Comparison of ENCODE assay signal across 1 cellular context in the genomic region with DNA sequence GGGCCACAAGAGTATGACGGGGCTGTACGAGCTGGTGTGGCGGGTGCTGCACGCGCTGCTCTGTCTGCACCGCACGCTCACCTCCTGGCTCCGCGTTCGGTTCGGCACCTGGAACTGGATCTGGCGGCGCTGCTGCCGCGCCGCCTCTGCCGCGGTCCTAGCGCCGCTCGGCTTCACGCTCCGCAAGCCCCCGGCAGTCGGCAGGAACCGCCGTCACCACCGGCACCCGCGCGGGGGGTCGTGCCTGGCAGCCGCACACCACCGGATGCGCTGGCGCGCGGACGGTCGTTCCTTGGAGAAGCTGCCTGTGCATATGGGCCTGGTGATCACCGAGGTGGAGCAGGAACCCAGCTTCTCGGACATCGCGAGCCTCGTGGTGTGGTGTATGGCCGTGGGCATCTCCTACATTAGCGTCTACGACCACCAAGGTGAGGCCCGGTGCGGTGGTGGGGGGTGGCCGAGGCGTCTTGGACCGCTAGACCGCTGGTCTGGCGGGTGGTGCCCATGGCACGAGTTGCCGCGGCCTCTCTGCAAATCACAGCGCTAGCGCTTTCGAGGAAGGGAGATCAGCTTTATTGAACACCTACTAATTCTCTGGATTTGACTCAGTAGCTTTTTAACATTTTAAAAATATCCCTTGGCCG.
TF ChIP-seq lines count a peak whose summit lies in the region.

No MANE protein-coding gene starts in this region.

TF ChIP-seq in K562, 482 proteins besides CTCF, POLR2A, EP300 and RAD21:
- peak; percentile 32 for TF ChIP-seq CHD1 (IDR thresholded peaks at IDR 0.05; ENCODE audit: low read length)
- peak; percentile 57 for TF ChIP-seq RBBP5 (IDR thresholded peaks at IDR 0.05; ENCODE audit: borderline replicate concordance, insufficient read depth, low read length, poor library complexity, severe bottlenecking)
- peak; percentile 62; the same call in 1 of the 2 replicates for TF ChIP-seq ZFX (CRISPR knock-in tag; IDR thresholded peaks at IDR 0.05)
- TF ChIP-seq CXXC5 (CRISPR knock-in tag; IDR thresholded peaks at IDR 0.05): peak; percentile 7; the same call in 1 of the 2 replicates
- TF ChIP-seq POLR2G (IDR thresholded peaks at IDR 0.05; ENCODE audit: low read depth, low read length): peak; percentile 56; the same call in 1 of the 2 replicates
- peak; percentile 30; the same call in 1 of the 2 replicates for TF ChIP-seq PHF8 (IDR thresholded peaks at IDR 0.05; ENCODE audit: borderline replicate concordance, low read length)
- TF ChIP-seq, protein P1, sequence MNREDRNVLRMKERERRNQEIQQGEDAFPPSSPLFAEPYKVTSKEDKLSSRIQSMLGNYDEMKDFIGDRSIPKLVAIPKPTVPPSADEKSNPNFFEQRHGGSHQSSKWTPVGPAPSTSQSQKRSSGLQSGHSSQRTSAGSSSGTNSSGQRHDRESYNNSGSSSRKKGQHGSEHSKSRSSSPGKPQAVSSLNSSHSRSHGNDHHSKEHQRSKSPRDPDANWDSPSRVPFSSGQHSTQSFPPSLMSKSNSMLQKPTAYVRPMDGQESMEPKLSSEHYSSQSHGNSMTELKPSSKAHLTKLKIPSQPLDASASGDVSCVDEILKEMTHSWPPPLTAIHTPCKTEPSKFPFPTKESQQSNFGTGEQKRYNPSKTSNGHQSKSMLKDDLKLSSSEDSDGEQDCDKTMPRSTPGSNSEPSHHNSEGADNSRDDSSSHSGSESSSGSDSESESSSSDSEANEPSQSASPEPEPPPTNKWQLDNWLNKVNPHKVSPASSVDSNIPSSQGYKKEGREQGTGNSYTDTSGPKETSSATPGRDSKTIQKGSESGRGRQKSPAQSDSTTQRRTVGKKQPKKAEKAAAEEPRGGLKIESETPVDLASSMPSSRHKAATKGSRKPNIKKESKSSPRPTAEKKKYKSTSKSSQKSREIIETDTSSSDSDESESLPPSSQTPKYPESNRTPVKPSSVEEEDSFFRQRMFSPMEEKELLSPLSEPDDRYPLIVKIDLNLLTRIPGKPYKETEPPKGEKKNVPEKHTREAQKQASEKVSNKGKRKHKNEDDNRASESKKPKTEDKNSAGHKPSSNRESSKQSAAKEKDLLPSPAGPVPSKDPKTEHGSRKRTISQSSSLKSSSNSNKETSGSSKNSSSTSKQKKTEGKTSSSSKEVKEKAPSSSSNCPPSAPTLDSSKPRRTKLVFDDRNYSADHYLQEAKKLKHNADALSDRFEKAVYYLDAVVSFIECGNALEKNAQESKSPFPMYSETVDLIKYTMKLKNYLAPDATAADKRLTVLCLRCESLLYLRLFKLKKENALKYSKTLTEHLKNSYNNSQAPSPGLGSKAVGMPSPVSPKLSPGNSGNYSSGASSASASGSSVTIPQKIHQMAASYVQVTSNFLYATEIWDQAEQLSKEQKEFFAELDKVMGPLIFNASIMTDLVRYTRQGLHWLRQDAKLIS (CRISPR knock-in tag; IDR thresholded peaks at IDR 0.05): 0 out of 2 replicates have a peak, but pooled peaks have one; percentile 2
- TF ChIP-seq RBFOX2 (IDR thresholded peaks at IDR 0.05; ENCODE audit: low read depth, low read length): peak; percentile 73
